ENCODE assay signal across 1 cellular context in genomic region chr9:113579270-113580040, GRCh38.
TF ChIP-seq lines count a peak whose summit lies in the region.

No MANE protein-coding gene starts in this region.

TF ChIP-seq in GM23338, 12 proteins besides CTCF, POLR2A, EP300 and RAD21 (continued from another document):
- TF ChIP-seq POLR2AphosphoS5 (IDR thresholded peaks at IDR 0.05; ENCODE audit: low read depth) = no peak
- TF ChIP-seq REST (IDR thresholded peaks at IDR 0.05; ENCODE audit: unreplicated experiment) = no peak
- TF ChIP-seq JUNB (IDR thresholded peaks at IDR 0.05; ENCODE audit: unreplicated experiment) = no peak
- no peak for TF ChIP-seq EZH2 (IDR thresholded peaks at IDR 0.05; ENCODE audit: low read depth, unreplicated experiment)
TF ChIP-seq in GM23338: peak in this region for 0.
